ENCODE assay signal across 1 cellular context in the genomic region with DNA sequence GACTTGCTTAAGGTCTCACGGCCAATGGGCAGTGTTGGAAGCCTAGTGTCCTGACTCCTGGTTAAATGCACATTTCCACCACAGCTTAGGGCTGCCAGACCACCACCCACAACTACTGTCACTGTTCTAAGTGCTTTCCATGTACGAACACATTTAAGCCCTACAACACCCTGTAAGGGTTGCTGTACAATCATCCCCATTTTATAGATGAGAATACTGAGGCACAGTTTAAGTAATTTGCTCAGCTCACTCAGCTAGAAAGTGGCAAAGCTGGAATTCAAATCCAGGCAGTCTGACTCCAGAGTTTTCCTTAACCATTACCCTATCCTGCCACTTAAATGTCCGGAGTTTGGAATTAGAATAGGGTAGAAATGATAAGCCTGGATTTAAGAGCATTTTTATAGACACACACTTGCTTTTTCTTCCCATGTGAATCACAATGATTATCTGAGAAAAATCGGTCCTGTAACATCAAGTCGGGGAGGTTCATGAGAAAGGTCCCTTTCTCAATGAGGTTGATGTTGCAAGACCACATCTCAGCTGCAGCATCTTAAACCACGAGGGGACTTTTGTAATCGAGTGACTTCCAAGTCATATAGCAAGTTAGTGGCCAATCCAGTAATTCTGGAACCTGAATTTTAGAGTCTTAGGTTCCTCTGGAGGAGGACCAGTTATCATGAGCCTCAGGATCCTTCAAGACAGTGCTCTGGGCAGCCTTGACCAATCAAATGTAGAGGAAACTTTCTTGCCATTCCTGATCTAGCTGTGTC.
TF ChIP-seq lines count a peak whose summit lies in the region.

No MANE protein-coding gene starts in this region.

TF ChIP-seq in GM12878, 131 proteins besides CTCF, POLR2A, EP300 and RAD21 (continued from another document and continues in another):
- TF ChIP-seq, protein P1, sequence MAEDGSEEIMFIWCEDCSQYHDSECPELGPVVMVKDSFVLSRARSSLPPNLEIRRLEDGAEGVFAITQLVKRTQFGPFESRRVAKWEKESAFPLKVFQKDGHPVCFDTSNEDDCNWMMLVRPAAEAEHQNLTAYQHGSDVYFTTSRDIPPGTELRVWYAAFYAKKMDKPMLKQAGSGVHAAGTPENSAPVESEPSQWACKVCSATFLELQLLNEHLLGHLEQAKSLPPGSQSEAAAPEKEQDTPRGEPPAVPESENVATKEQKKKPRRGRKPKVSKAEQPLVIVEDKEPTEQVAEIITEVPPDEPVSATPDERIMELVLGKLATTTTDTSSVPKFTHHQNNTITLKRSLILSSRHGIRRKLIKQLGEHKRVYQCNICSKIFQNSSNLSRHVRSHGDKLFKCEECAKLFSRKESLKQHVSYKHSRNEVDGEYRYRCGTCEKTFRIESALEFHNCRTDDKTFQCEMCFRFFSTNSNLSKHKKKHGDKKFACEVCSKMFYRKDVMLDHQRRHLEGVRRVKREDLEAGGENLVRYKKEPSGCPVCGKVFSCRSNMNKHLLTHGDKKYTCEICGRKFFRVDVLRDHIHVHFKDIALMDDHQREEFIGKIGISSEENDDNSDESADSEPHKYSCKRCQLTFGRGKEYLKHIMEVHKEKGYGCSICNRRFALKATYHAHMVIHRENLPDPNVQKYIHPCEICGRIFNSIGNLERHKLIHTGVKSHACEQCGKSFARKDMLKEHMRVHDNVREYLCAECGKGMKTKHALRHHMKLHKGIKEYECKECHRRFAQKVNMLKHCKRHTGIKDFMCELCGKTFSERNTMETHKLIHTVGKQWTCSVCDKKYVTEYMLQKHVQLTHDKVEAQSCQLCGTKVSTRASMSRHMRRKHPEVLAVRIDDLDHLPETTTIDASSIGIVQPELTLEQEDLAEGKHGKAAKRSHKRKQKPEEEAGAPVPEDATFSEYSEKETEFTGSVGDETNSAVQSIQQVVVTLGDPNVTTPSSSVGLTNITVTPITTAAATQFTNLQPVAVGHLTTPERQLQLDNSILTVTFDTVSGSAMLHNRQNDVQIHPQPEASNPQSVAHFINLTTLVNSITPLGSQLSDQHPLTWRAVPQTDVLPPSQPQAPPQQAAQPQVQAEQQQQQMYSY (CRISPR knock-in tag; IDR thresholded peaks at IDR 0.05) = no peak
- TF ChIP-seq HDAC6 (IDR thresholded peaks at IDR 0.05; ENCODE audit: unreplicated experiment) (no peak), JUND (IDR thresholded peaks at IDR 0.05; ENCODE audit: low read depth, low read length) (no peak), NR2F1 (conservative IDR thresholded peaks at IDR 0.05) (no peak), RB1 (IDR thresholded peaks at IDR 0.05; ENCODE audit: borderline replicate concordance) (no peak), NR2C1 (IDR thresholded peaks at IDR 0.05) (no peak), TAF1 (IDR thresholded peaks at IDR 0.05; ENCODE audit: borderline replicate concordance, low read depth, low read length) (no peak), ZSCAN29 (IDR thresholded peaks at IDR 0.05) (no peak), RAD51 (IDR thresholded peaks at IDR 0.05) (no peak), MEF2B (IDR thresholded peaks at IDR 0.05; ENCODE audit: partially characterized antibody, poor library complexity, severe bottlenecking) (no peak), IKZF1 (conservative IDR thresholded peaks at IDR 0.05) (0 out of 2 replicates have a peak, but pooled peaks have one; percentile 20), BMI1 (IDR thresholded peaks at IDR 0.05; ENCODE audit: borderline replicate concordance) (no peak), BCL11A (IDR thresholded peaks at IDR 0.05; ENCODE audit: low read depth, low read length) (peak; percentile 46; the same call in 1 of the 2 replicates), LARP7 (IDR thresholded peaks at IDR 0.05) (no peak), ZNF274 (IDR thresholded peaks at IDR 0.05; ENCODE audit: insufficient read depth, insufficient read length) (no peak), NBN (IDR thresholded peaks at IDR 0.05) (no peak), FOXK2 (IDR thresholded peaks at IDR 0.05) (no peak), CBFB (IDR thresholded peaks at IDR 0.05; ENCODE audit: low read depth) (no peak), ASH2L (IDR thresholded peaks at IDR 0.05; ENCODE audit: borderline replicate concordance, low read depth) (no peak), CBX5 (IDR thresholded peaks at IDR 0.05; ENCODE audit: low read depth) (no peak), HCFC1 (IDR thresholded peaks at IDR 0.05; ENCODE audit: low read length) (no peak), NFXL1 (IDR thresholded peaks at IDR 0.05; ENCODE audit: borderline replicate concordance) (no peak), CREB1 (IDR thresholded peaks at IDR 0.05; ENCODE audit: low read depth) (no peak)
- TF ChIP-seq, protein P2, sequence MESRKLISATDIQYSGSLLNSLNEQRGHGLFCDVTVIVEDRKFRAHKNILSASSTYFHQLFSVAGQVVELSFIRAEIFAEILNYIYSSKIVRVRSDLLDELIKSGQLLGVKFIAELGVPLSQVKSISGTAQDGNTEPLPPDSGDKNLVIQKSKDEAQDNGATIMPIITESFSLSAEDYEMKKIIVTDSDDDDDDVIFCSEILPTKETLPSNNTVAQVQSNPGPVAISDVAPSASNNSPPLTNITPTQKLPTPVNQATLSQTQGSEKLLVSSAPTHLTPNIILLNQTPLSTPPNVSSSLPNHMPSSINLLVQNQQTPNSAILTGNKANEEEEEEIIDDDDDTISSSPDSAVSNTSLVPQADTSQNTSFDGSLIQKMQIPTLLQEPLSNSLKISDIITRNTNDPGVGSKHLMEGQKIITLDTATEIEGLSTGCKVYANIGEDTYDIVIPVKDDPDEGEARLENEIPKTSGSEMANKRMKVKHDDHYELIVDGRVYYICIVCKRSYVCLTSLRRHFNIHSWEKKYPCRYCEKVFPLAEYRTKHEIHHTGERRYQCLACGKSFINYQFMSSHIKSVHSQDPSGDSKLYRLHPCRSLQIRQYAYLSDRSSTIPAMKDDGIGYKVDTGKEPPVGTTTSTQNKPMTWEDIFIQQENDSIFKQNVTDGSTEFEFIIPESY (IDR thresholded peaks at IDR 0.05) = no peak
- TF ChIP-seq, protein P3, sequence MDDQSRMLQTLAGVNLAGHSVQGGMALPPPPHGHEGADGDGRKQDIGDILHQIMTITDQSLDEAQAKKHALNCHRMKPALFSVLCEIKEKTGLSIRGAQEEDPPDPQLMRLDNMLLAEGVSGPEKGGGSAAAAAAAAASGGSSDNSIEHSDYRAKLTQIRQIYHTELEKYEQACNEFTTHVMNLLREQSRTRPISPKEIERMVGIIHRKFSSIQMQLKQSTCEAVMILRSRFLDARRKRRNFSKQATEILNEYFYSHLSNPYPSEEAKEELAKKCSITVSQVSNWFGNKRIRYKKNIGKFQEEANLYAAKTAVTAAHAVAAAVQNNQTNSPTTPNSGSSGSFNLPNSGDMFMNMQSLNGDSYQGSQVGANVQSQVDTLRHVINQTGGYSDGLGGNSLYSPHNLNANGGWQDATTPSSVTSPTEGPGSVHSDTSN (IDR thresholded peaks at IDR 0.05; ENCODE audit: insufficient replicate concordance, low read depth, low read length) = no peak
- TF ChIP-seq, protein P4, sequence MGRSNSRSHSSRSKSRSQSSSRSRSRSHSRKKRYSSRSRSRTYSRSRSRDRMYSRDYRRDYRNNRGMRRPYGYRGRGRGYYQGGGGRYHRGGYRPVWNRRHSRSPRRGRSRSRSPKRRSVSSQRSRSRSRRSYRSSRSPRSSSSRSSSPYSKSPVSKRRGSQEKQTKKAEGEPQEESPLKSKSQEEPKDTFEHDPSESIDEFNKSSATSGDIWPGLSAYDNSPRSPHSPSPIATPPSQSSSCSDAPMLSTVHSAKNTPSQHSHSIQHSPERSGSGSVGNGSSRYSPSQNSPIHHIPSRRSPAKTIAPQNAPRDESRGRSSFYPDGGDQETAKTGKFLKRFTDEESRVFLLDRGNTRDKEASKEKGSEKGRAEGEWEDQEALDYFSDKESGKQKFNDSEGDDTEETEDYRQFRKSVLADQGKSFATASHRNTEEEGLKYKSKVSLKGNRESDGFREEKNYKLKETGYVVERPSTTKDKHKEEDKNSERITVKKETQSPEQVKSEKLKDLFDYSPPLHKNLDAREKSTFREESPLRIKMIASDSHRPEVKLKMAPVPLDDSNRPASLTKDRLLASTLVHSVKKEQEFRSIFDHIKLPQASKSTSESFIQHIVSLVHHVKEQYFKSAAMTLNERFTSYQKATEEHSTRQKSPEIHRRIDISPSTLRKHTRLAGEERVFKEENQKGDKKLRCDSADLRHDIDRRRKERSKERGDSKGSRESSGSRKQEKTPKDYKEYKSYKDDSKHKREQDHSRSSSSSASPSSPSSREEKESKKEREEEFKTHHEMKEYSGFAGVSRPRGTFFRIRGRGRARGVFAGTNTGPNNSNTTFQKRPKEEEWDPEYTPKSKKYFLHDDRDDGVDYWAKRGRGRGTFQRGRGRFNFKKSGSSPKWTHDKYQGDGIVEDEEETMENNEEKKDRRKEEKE (IDR thresholded peaks at IDR 0.05) = no peak
- TF ChIP-seq, protein P5, sequence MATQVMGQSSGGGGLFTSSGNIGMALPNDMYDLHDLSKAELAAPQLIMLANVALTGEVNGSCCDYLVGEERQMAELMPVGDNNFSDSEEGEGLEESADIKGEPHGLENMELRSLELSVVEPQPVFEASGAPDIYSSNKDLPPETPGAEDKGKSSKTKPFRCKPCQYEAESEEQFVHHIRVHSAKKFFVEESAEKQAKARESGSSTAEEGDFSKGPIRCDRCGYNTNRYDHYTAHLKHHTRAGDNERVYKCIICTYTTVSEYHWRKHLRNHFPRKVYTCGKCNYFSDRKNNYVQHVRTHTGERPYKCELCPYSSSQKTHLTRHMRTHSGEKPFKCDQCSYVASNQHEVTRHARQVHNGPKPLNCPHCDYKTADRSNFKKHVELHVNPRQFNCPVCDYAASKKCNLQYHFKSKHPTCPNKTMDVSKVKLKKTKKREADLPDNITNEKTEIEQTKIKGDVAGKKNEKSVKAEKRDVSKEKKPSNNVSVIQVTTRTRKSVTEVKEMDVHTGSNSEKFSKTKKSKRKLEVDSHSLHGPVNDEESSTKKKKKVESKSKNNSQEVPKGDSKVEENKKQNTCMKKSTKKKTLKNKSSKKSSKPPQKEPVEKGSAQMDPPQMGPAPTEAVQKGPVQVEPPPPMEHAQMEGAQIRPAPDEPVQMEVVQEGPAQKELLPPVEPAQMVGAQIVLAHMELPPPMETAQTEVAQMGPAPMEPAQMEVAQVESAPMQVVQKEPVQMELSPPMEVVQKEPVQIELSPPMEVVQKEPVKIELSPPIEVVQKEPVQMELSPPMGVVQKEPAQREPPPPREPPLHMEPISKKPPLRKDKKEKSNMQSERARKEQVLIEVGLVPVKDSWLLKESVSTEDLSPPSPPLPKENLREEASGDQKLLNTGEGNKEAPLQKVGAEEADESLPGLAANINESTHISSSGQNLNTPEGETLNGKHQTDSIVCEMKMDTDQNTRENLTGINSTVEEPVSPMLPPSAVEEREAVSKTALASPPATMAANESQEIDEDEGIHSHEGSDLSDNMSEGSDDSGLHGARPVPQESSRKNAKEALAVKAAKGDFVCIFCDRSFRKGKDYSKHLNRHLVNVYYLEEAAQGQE (IDR thresholded peaks at IDR 0.05; ENCODE audit: low read depth, low read length) = no peak
- TF ChIP-seq, protein P6, sequence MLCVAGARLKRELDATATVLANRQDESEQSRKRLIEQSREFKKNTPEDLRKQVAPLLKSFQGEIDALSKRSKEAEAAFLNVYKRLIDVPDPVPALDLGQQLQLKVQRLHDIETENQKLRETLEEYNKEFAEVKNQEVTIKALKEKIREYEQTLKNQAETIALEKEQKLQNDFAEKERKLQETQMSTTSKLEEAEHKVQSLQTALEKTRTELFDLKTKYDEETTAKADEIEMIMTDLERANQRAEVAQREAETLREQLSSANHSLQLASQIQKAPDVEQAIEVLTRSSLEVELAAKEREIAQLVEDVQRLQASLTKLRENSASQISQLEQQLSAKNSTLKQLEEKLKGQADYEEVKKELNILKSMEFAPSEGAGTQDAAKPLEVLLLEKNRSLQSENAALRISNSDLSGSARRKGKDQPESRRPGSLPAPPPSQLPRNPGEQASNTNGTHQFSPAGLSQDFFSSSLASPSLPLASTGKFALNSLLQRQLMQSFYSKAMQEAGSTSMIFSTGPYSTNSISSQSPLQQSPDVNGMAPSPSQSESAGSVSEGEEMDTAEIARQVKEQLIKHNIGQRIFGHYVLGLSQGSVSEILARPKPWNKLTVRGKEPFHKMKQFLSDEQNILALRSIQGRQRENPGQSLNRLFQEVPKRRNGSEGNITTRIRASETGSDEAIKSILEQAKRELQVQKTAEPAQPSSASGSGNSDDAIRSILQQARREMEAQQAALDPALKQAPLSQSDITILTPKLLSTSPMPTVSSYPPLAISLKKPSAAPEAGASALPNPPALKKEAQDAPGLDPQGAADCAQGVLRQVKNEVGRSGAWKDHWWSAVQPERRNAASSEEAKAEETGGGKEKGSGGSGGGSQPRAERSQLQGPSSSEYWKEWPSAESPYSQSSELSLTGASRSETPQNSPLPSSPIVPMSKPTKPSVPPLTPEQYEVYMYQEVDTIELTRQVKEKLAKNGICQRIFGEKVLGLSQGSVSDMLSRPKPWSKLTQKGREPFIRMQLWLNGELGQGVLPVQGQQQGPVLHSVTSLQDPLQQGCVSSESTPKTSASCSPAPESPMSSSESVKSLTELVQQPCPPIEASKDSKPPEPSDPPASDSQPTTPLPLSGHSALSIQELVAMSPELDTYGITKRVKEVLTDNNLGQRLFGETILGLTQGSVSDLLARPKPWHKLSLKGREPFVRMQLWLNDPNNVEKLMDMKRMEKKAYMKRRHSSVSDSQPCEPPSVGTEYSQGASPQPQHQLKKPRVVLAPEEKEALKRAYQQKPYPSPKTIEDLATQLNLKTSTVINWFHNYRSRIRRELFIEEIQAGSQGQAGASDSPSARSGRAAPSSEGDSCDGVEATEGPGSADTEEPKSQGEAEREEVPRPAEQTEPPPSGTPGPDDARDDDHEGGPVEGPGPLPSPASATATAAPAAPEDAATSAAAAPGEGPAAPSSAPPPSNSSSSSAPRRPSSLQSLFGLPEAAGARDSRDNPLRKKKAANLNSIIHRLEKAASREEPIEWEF (IDR thresholded peaks at IDR 0.05; ENCODE audit: insufficient replicate concordance, low read depth, low read length) = no peak
- TF ChIP-seq, protein P7, sequence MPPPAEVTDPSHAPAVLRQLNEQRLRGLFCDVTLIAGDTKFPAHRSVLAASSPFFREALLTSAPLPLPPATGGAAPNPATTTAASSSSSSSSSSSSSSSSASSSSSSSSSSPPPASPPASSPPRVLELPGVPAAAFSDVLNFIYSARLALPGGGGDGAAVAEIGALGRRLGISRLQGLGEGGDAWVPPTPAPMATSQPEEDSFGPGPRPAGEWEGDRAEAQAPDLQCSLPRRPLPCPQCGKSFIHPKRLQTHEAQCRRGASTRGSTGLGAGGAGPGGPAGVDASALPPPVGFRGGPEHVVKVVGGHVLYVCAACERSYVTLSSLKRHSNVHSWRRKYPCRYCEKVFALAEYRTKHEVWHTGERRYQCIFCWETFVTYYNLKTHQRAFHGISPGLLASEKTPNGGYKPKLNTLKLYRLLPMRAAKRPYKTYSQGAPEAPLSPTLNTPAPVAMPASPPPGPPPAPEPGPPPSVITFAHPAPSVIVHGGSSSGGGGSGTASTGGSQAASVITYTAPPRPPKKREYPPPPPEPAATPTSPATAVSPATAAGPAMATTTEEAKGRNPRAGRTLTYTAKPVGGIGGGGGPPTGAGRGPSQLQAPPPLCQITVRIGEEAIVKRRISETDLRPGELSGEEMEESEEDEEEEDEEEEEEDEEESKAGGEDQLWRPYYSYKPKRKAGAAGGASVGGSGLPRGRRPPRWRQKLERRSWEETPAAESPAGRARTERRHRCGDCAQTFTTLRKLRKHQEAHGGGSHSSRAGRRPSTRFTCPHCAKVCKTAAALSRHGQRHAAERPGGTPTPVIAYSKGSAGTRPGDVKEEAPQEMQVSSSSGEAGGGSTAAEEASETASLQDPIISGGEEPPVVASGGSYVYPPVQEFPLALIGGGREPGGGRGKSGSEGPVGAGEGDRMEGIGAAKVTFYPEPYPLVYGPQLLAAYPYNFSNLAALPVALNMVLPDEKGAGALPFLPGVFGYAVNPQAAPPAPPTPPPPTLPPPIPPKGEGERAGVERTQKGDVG (CRISPR knock-in tag; IDR thresholded peaks at IDR 0.05) = no peak
